ENCODE assay signal across 14 cellular contexts in genomic region chr17:82055965-82056728, GRCh38.
"Had no signal": no experiment of that assay in that cellular context is flagged by ENCODE, and none has a peak within 500 bp of the region (broad histone marks: within the 10 kb centered on the region; RNA-seq: fewer than 3 reads in every experiment).

No MANE protein-coding gene starts in this region.

- H3K9me3 ChIP-seq: adrenal gland, left lung, pancreas, tibial artery, vagina had no signal

- H3K27me3 Mint-ChIP-seq: activated T-helper 17 cell treated with anti-CD3 and anti-CD28 coated beads, Interleukin-2, amount 50 U/mL, for 72 hours had no signal

- H3K9me3 Mint-ChIP-seq: activated naive CD4-positive, alpha-beta T cell treated with anti-CD3 and anti-CD28 coated beads for 36 hours; activated T-helper 17 cell treated with anti-CD3 and anti-CD28 coated beads, Interleukin-2, amount 50 U/mL, for 72 hours had no signal

- H3K4me1 Mint-ChIP-seq: activated T-helper 17 cell treated with anti-CD3 and anti-CD28 coated beads, Interleukin-2, amount 50 U/mL, for 72 hours had no signal

- H3K27ac Mint-ChIP-seq: activated naive CD4-positive, alpha-beta T cell treated with anti-CD3 and anti-CD28 coated beads for 36 hours; activated T-helper 17 cell treated with anti-CD3 and anti-CD28 coated beads, Interleukin-2, amount 50 U/mL, for 72 hours had no signal

- H3K27me3 ChIP-seq: adrenal gland, left lung, pancreas, tibial artery, vagina had no signal

- H3K4me3 Mint-ChIP-seq: activated naive CD4-positive, alpha-beta T cell treated with anti-CD3 and anti-CD28 coated beads for 36 hours; activated T-helper 17 cell treated with anti-CD3 and anti-CD28 coated beads, Interleukin-2, amount 50 U/mL, for 72 hours had no signal

- ATAC-seq: activated T-helper 17 cell treated with anti-CD3 and anti-CD28 coated beads, Interleukin-2, amount 50 U/mL, for 72 hours; left lung; pancreas had no signal

- DNase-seq: activated CD4-positive, alpha-beta T cell treated with anti-CD3 and anti-CD28 coated beads for 48 hours; activated naive CD4-positive, alpha-beta T cell treated with anti-CD3 and anti-CD28 coated beads for 36 hours; effector CD8-positive, alpha-beta T cell; foreskin melanocyte; head of caudate nucleus; mesenchymal stem cell; T1000; tibial artery had no signal

- H3K27ac ChIP-seq: coronary artery, left lung, pancreas, tibial artery, vagina had no signal

- H3K4me3 ChIP-seq: adrenal gland, coronary artery, left lung, pancreas, tibial artery, vagina had no signal
